ENCODE assay signal across 8 cellular contexts in the genomic region with DNA sequence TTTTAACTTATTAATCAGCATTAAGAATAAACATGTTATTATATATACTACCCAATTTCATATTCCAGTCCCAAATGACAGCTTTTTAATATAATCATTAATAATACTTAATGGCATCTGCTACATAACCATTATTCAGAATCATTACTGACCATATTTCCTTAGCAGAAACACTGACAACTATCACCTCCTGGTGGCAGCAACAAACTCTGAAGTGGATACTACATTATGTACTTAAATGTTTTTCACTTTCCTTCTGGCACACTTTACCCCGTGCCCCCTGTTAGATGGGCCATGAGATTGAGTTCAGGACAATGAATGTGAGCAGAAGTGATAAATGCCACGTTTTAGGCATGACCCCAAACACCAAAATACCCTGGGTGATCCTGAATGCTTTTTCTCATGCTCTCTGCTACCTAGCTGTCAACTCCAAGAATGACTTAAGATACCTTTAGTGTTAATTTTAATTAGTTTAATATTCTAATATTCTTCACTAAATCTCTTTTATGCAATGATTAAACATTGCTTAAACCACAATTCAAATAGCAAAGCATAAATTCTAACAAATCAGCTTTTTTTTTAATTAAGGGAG.
A peak's percentile ranks its signal among the peaks of the same experiment; 100 is the strongest.
DNase-seq lines count a peak whose midpoint lies in the region; ATAC-seq and TF ChIP-seq lines count a peak whose summit lies in the region.

No MANE protein-coding gene starts in this region.

- DNase-seq in NOMO-1 treated with DMSO at 0.1 percent for 48 hours (lab: John Stamatoyannopoulos, UW; ENCODE audit: unreplicated experiment) (peak; percentile 6), NOMO-1 treated with dmso at 0.1 percent for 144 hours (lab: John Stamatoyannopoulos, UW; ENCODE audit: unreplicated experiment) (no peak), fibroblast of the conjunctiva (ENCODE audit: low read depth) (peak; percentile 14), dedifferentiated amniotic fluid mesenchymal stem cell (ENCODE audit: extremely low spot score) (no peak), NCI-H2196 (lab: John Stamatoyannopoulos, UW; ENCODE audit: unreplicated experiment) (no peak), occipital lobe (lab: John Stamatoyannopoulos, UW) (no peak)

- peak; percentile 72 for TF ChIP-seq CTCF in OCI-LY3 (IDR thresholded peaks at IDR 0.05; ENCODE audit: low read depth, low read length)

- H3K9me3 ChIP-seq in OCI-LY3 (ENCODE audit: insufficient read depth, low read length): no peaks in the 10 kb centered on the region

- H3K4me2 ChIP-seq in OCI-LY3 (ENCODE audit: low read length): no peak overlapping the region

- no peaks in the 10 kb centered on the region for H3K27me3 ChIP-seq in OCI-LY3 (ENCODE audit: low read depth, low read length)

- no peak overlapping the region for H3K4me3 ChIP-seq in OCI-LY3 (ENCODE audit: low read length)

- H3K9ac ChIP-seq in OCI-LY3 (ENCODE audit: low read length): no peak overlapping the region

- no peaks in the 10 kb centered on the region for H3K4me1 ChIP-seq in OCI-LY3 (ENCODE audit: low read length)

- ATAC-seq in HG02798 (IDR thresholded peaks at IDR 0.05; ENCODE audit: poor library complexity, unreplicated experiment): peak; percentile 80

- H2AFZ ChIP-seq in OCI-LY3 (ENCODE audit: low read depth, low read length): no peak overlapping the region

- no peaks in the 10 kb centered on the region for H3K79me2 ChIP-seq in OCI-LY3 (ENCODE audit: low read length)

- no peak overlapping the region for H3K27ac ChIP-seq in OCI-LY3 (ENCODE audit: low read length)

- H3K36me3 ChIP-seq in OCI-LY3 (replicated peaks; ENCODE audit: low read depth, low read length): peaks cover 9% of the 10 kb centered on the region

- H4K20me1 ChIP-seq in OCI-LY3 (ENCODE audit: insufficient read depth, low read length): no peaks in the 10 kb centered on the region; the same call in 1 of the 2 replicates

Comparison
In these comparisons a context has a peak if more than half of its experiments do, and no peak if none do; other contexts are left out.
1. DNase-seq: peak in NOMO-1 treated with DMSO at 0.1 percent for 48 hours (single experiment) and fibroblast of the conjunctiva (single experiment); none in NOMO-1 treated with dmso at 0.1 percent for 144 hours (single experiment), dedifferentiated amniotic fluid mesenchymal stem cell (single experiment), NCI-H2196 (single experiment) and occipital lobe (single experiment).